8 cellular contexts compared by ENCODE assay signal in genomic region chr17:7241783-7242716, GRCh38. TPM values are rescaled to one million over a fixed set of nuclear protein-coding genes. Genes with fewer than 3 reads are reported as not detected.
DNase-seq lines count a peak whose midpoint lies in the region; ATAC-seq and TF ChIP-seq lines count a peak whose summit lies in the region.

TSS of gene GABARAP (minus strand) at chr17:7242449. CDS start at chr17:7242330, 119 bp downstream.

- H3K4me3 ChIP-seq in fibroblast of pulmonary artery (replicated peaks; ENCODE audit: low read depth, low read length): peak within 1 kb of the TSS; percentile 81

- H3K4me1 Mint-ChIP-seq in CD14-positive monocyte: peaks cover 31% of the 10 kb centered on the region
- peaks cover 41 to 48% of the 10 kb centered on the region in 2 donors for H3K4me1 Mint-ChIP-seq in natural killer cell treated with Interleukin-12 subunit alpha and Interleukin-12 subunit beta and Interleukin-15 and Interleukin-18, amount 100 ng/mL, for 72 hours (ENCODE audit: low read depth in 2 of 2)

- H3K27ac ChIP-seq in KOPT-K1 (ENCODE audit: low read depth, low read length, poor library complexity, severe bottlenecking): peak within 1 kb of the TSS; percentile 80
- H3K27ac ChIP-seq in RWPE1: peak within 1 kb of the TSS; percentile 90

- DNase-seq in CD14-positive monocyte (ENCODE audit: low spot score): peak; percentile 94
- peak; percentile 85 for DNase-seq in RWPE1 (ENCODE audit: low spot score)
- peak; percentile 88 for DNase-seq in activated T-helper 9 cell treated with anti-CD3 and anti-CD28 coated beads, Interleukin-2, amount 50 U/mL, for 16 hours (ENCODE audit: low read depth)
- DNase-seq in fibroblast of pulmonary artery (ENCODE audit: low read depth): peak; percentile 95
- peak; percentile 92 for DNase-seq in natural killer cell treated with Interleukin-12 subunit alpha and Interleukin-12 subunit beta and Interleukin-15 and Interleukin-18, amount 100 ng/mL, for 72 hours (ENCODE audit: low spot score)
- peak; percentile 86 for DNase-seq in stimulated activated naive CD4-positive, alpha-beta T cell treated with Interleukin-2 at 50 U/mL for 16 hours (lab: John Stamatoyannopoulos, UW)

- peaks cover 0 to 4% (median 0%) of the 10 kb centered on the region in 7 donors for H3K9me3 Mint-ChIP-seq in CD14-positive monocyte
- no peaks in the 10 kb centered on the region for H3K9me3 Mint-ChIP-seq in natural killer cell treated with Interleukin-12 subunit alpha and Interleukin-12 subunit beta and Interleukin-15 and Interleukin-18, amount 100 ng/mL, for 72 hours

- peaks cover 35 to 59% of the 10 kb centered on the region in 2 donors for H3K36me3 Mint-ChIP-seq in CD14-positive monocyte
- H3K36me3 Mint-ChIP-seq in natural killer cell treated with Interleukin-12 subunit alpha and Interleukin-12 subunit beta and Interleukin-15 and Interleukin-18, amount 100 ng/mL, for 72 hours: peaks cover 21% of the 10 kb centered on the region

- intact Hi-C loops in CD14-positive monocyte (cut with micrococcal nuclease): loop anchor here in 1 of 2 donors (1.0 kb wide), 1 partner anchor 9 kb away; the partner anchor contains the start of gene CTDNEP1

- peak within 1 kb of the TSS; percentile 99 to 100 (median 100) for H3K27ac Mint-ChIP-seq in CD14-positive monocyte
- H3K27ac Mint-ChIP-seq in natural killer cell treated with Interleukin-12 subunit alpha and Interleukin-12 subunit beta and Interleukin-15 and Interleukin-18, amount 100 ng/mL, for 72 hours: peak within 1 kb of the TSS; percentile 87 to 95

- no peaks in the 10 kb centered on the region for H3K9me3 ChIP-seq in KOPT-K1 (ENCODE audit: insufficient read depth, low read length, poor library complexity, severe bottlenecking)

- TF ChIP-seq CTCF in CD14-positive monocyte (IDR thresholded peaks at IDR 0.05): no peak
- TF ChIP-seq CTCF in RWPE1 (conservative IDR thresholded peaks at IDR 0.05; ENCODE audit: low read depth): no peak
- no peak for TF ChIP-seq CTCF in fibroblast of pulmonary artery (IDR thresholded peaks at IDR 0.05; ENCODE audit: low read length, missing control alignments)

- POLR2A ChIA-PET in RWPE1 (lab: Yijun Ruan, JAX; ENCODE audit: low non-redundant PET): interaction anchor here (0.5 to 1.3 kb wide), 7 partner anchors 9 to 238 kb away, joined by 3 to 6 read pairs (median 4); no protein-coding TSS in a partner anchor

- H3K36me3 ChIP-seq in KOPT-K1 (ENCODE audit: insufficient read depth, low read length): peaks cover 54% of the 10 kb centered on the region

- ATAC-seq in GM21360 (IDR thresholded peaks at IDR 0.05; ENCODE audit: unreplicated experiment): peak; percentile 25
- ATAC-seq in natural killer cell treated with Interleukin-12 subunit alpha and Interleukin-12 subunit beta and Interleukin-15 and Interleukin-18, amount 100 ng/mL, for 72 hours: peak; percentile 72 to 77

- peak within 1 kb of the TSS; percentile 98 to 99 for H3K4me3 Mint-ChIP-seq in CD14-positive monocyte
- peak within 1 kb of the TSS; percentile 88 for H3K4me3 Mint-ChIP-seq in natural killer cell treated with Interleukin-12 subunit alpha and Interleukin-12 subunit beta and Interleukin-15 and Interleukin-18, amount 100 ng/mL, for 72 hours

- CTCF ChIA-PET in RWPE1 (lab: Yijun Ruan, JAX): interaction anchor here (0.9 to 1.0 kb wide), 2 partner anchors 8 to 55 kb away, joined by 5 read pairs; no protein-coding TSS in a partner anchor

- H3K27me3 Mint-ChIP-seq in CD14-positive monocyte (ENCODE audit: low read depth in 3 of 3): peaks cover 0 to 3% (median 0%) of the 10 kb centered on the region in 3 donors
- H3K27me3 Mint-ChIP-seq in natural killer cell treated with Interleukin-12 subunit alpha and Interleukin-12 subunit beta and Interleukin-15 and Interleukin-18, amount 100 ng/mL, for 72 hours: no peaks in the 10 kb centered on the region

RNA-seq across cellular contexts. Expression of gene GABARAP, which starts in this region (rescaled TPM):
- 1,000 to 10,000 TPM; 2,814 to 2,937 TPM for polyA plus RNA-seq in CD14-positive monocyte
- total RNA-seq in natural killer cell treated with Interleukin-12 subunit alpha and Interleukin-12 subunit beta and Interleukin-15 and Interleukin-18, amount 100 ng/mL, for 72 hours: 100 to 1,000 TPM; 197 to 277 TPM

Comparison
In these comparisons a context has a peak if more than half of its experiments do, and no peak if none do; other contexts are left out.
1. Peak in every context shown above with its lines: DNase-seq, ATAC-seq, H3K4me3 ChIP-seq and H3K27ac ChIP-seq.